9 cellular contexts compared by ENCODE assay signal in genomic region chr14:22556021-22556989, GRCh38. TPM values are rescaled to one million over a fixed set of nuclear protein-coding genes. Genes with fewer than 3 reads are reported as not detected.
A peak's percentile ranks its signal among the peaks of the same experiment; 100 is the strongest.
DNase-seq lines count a peak whose midpoint lies in the region; ATAC-seq and TF ChIP-seq lines count a peak whose summit lies in the region.
"Had no signal": no experiment of that assay in that cellular context is flagged by ENCODE, and none has a peak within 500 bp of the region (broad histone marks: within the 10 kb centered on the region; RNA-seq: fewer than 3 reads in every experiment).

No MANE protein-coding gene starts in this region.

- H3K9me2 ChIP-seq in hepatocyte (replicated peaks; ENCODE audit: insufficient read depth) = no peaks in the 10 kb centered on the region

- no peaks in the 10 kb centered on the region for H4K20me1 ChIP-seq in hepatocyte (ENCODE audit: insufficient read depth, poor library complexity, severe bottlenecking)

- peak overlapping the region; percentile 70 for H3K4me2 ChIP-seq in hepatocyte

- H3K9me3 ChIP-seq in hepatocyte (ENCODE audit: low read depth) = no peaks in the 10 kb centered on the region
- H3K9me3 ChIP-seq: pancreas had no signal

- no peaks in the 10 kb centered on the region for H3K79me2 ChIP-seq in hepatocyte

- H3K27me3 ChIP-seq in hepatocyte = no peaks in the 10 kb centered on the region
- H3K27me3 ChIP-seq: pancreas had no signal

- H3K27ac ChIP-seq in hepatocyte = no peak overlapping the region

- peaks cover 23% of the 10 kb centered on the region for H3K4me1 ChIP-seq in hepatocyte (ENCODE audit: insufficient read depth)

- peak overlapping the region; percentile 44 for H2AFZ ChIP-seq in hepatocyte

- H3K36me3 ChIP-seq in hepatocyte (replicated peaks; ENCODE audit: insufficient read depth, low read depth) = no peaks in the 10 kb centered on the region
- H3K36me3 ChIP-seq: pancreas had no signal

- no peak for TF ChIP-seq CTCF in hepatocyte (IDR thresholded peaks at IDR 0.05; ENCODE audit: poor library complexity)

- DNase-seq in SIG-M5 (lab: John Stamatoyannopoulos, UW) = peak; percentile 96
- DNase-seq in activated naive CD4-positive, alpha-beta T cell treated with Interleukin-2 at 50 U/mL for 16 hours = peak; percentile 96
- DNase-seq in hepatocyte (ENCODE audit: low spot score) = no peak
- DNase-seq in stimulated activated CD4-positive, alpha-beta T cell treated with anti-CD3 and anti-CD28 coated beads, Interleukin-15, amount 100 ng/mL, for 48 hours (ENCODE audit: low read depth in 2 of 2) = peak; percentile 94 to 98
- DNase-seq in midbrain (lab: John Stamatoyannopoulos, UW) = no peak
- no peak for DNase-seq in islet precursor cell

- ATAC-seq in GM19023 (IDR thresholded peaks at IDR 0.05; ENCODE audit: unreplicated experiment) = peak; percentile 70
- ATAC-seq in HG03097 (IDR thresholded peaks at IDR 0.05; ENCODE audit: low FRiP score, unreplicated experiment) = peak; percentile 59

- 80% methylated on average over 28 of the region's 28 CpGs for WGBS in hepatocyte (ENCODE audit: low lambda C conversion rate, missing lambda C conversion rate)

- H3K4me3 ChIP-seq in hepatocyte = no peak overlapping the region

RNA-seq across cellular contexts. Expression of gene DAD1, which starts 32.7 kb away (rescaled TPM):
- total RNA-seq in hepatocyte = 327 and 358 TPM in 2 replicates
- 441 and 463 TPM in 2 replicates for polyA plus RNA-seq in hepatocyte

RNA-seq across cellular contexts. Expression of gene ABHD4, which starts 41.8 kb away (rescaled TPM):
- 30.7 and 33.9 TPM in 2 replicates for total RNA-seq in hepatocyte
- 43.3 and 49.8 TPM in 2 replicates for polyA plus RNA-seq in hepatocyte

Comparison
In these comparisons a context has a peak if more than half of its experiments do, and no peak if none do; other contexts are left out.
1. DNase-seq: peak in SIG-M5 (single experiment), activated naive CD4-positive, alpha-beta T cell treated with Interleukin-2 at 50 U/mL for 16 hours (single experiment) and stimulated activated CD4-positive, alpha-beta T cell treated with anti-CD3 and anti-CD28 coated beads, Interleukin-15, amount 100 ng/mL, for 48 hours (2 of 2); none in hepatocyte (single experiment), midbrain (single experiment) and islet precursor cell (single experiment).